ENCODE assay signal across 11 cellular contexts in genomic region chr3:125057186-125057850, GRCh38. TPM values are rescaled to one million over a fixed set of nuclear protein-coding genes. Genes with fewer than 3 reads are reported as not detected.
DNase-seq lines count a peak whose midpoint lies in the region; ATAC-seq and TF ChIP-seq lines count a peak whose summit lies in the region.
"Had no signal": no experiment of that assay in that cellular context is flagged by ENCODE, and none has a peak within 500 bp of the region (broad histone marks: within the 10 kb centered on the region; RNA-seq: fewer than 3 reads in every experiment).

No MANE protein-coding gene starts in this region.

- H3K9me3 ChIP-seq in thoracic aorta, result no peaks in the 10 kb centered on the region
- H3K9me3 ChIP-seq: thyroid gland had no signal

- CTCF ChIA-PET in activated CD4-positive, alpha-beta memory T cell treated with anti-CD3 and anti-CD28 coated beads for 36 hours (lab: Charles Lee), result interaction anchor here (0.9 kb wide), 1 partner anchor 72 kb away, joined by 3 read pairs; no protein-coding TSS in a partner anchor
- CTCF ChIA-PET in activated CD4-positive, alpha-beta memory T cell treated with anti-CD3 and anti-CD28 coated beads, Interleukin-2, amount 10 ng/mL, durations not matched to agents 7 days and 5 days (lab: Charles Lee), result no interaction called here
- CTCF ChIA-PET in WTC11 (lab: Charles Lee), result no interaction called here

- H3K36me3 Mint-ChIP-seq in activated CD4-positive, alpha-beta memory T cell treated with anti-CD3 and anti-CD28 coated beads for 36 hours, result no peaks in the 10 kb centered on the region
- peaks cover 12% of the 10 kb centered on the region for H3K36me3 Mint-ChIP-seq in activated CD4-positive, alpha-beta memory T cell treated with anti-CD3 and anti-CD28 coated beads, Interleukin-2, amount 10 ng/mL, durations not matched to agents 7 days and 5 days (ENCODE audit: low read depth)
- H3K36me3 Mint-ChIP-seq in WTC11 (no peaks in the 10 kb centered on the region), glutamatergic neuron (ENCODE audit: unreplicated experiment) (no peaks in the 10 kb centered on the region)

- H3K4me1 Mint-ChIP-seq in activated CD4-positive, alpha-beta memory T cell treated with anti-CD3 and anti-CD28 coated beads for 36 hours (ENCODE audit: low read depth), result peaks cover 29% of the 10 kb centered on the region
- peaks cover 29% of the 10 kb centered on the region for H3K4me1 Mint-ChIP-seq in activated CD4-positive, alpha-beta memory T cell treated with anti-CD3 and anti-CD28 coated beads, Interleukin-2, amount 10 ng/mL, durations not matched to agents 7 days and 5 days
- H3K4me1 Mint-ChIP-seq in WTC11 (peaks cover 43% of the 10 kb centered on the region), glutamatergic neuron (ENCODE audit: low read depth, unreplicated experiment) (peaks cover 50% of the 10 kb centered on the region)

- intact Hi-C loops in activated CD4-positive, alpha-beta memory T cell treated with anti-CD3 and anti-CD28 coated beads for 36 hours (cut with micrococcal nuclease), result loop anchor here (10.0 kb wide), 2 partner anchors 147 to 177 kb away; no protein-coding TSS in a partner anchor
- intact Hi-C loops in posterior cingulate gyrus (cut with DNase I), result loop anchor here (5.0 to 10.0 kb wide), 3 partner anchors 60 to 317 kb away; partner anchors contain the start of gene ZNF148

- H3K27ac ChIP-seq in thoracic aorta, result peak overlapping the region; percentile 74 to 93

- ATAC-seq in WTC11, result no peak
- no peak for ATAC-seq in thoracic aorta (ENCODE audit: insufficient number of reproducible peaks, low FRiP score, low read depth)
- ATAC-seq in HG03280 (IDR thresholded peaks at IDR 0.05; ENCODE audit: unreplicated experiment), result no peak
- ATAC-seq: activated CD8-positive, alpha-beta T cell treated with anti-CD3 and anti-CD28 coated beads for 36 hours had no signal

- H3K4me1 ChIP-seq in thoracic aorta (ENCODE audit: control insufficient read depth in 1 of 2, low read depth in 2 of 2), result peaks cover 39 to 60% of the 10 kb centered on the region in 2 donors

- peak overlapping the region; percentile 16 for H3K4me3 Mint-ChIP-seq in activated CD4-positive, alpha-beta memory T cell treated with anti-CD3 and anti-CD28 coated beads for 36 hours
- H3K4me3 Mint-ChIP-seq in activated CD4-positive, alpha-beta memory T cell treated with anti-CD3 and anti-CD28 coated beads, Interleukin-2, amount 10 ng/mL, durations not matched to agents 7 days and 5 days, result no peak overlapping the region
- H3K4me3 Mint-ChIP-seq in WTC11 (peak overlapping the region; percentile 61), glutamatergic neuron (ENCODE audit: unreplicated experiment) (peak overlapping the region; percentile 51)

- no peak for DNase-seq in activated CD4-positive, alpha-beta memory T cell treated with anti-CD3 and anti-CD28 coated beads for 36 hours
- DNase-seq in activated CD4-positive, alpha-beta memory T cell treated with anti-CD3 and anti-CD28 coated beads, Interleukin-2, amount 10 ng/mL, durations not matched to agents 7 days and 5 days, result no peak
- no peak for DNase-seq in WTC11 (ENCODE audit: low spot score)
- no peak for DNase-seq in glutamatergic neuron
- no peak for DNase-seq in thoracic aorta (ENCODE audit: low spot score)
- DNase-seq in posterior cingulate gyrus, result no peak
- no peak for DNase-seq in stimulated activated CD4-positive, alpha-beta T cell treated with anti-CD3 and anti-CD28 coated beads, Interleukin-2, amount 100 ng/mL, for 48 hours
- DNase-seq: activated CD8-positive, alpha-beta T cell treated with anti-CD3 and anti-CD28 coated beads for 36 hours; small intestine had no signal

- POLR2A ChIA-PET in activated CD4-positive, alpha-beta memory T cell treated with anti-CD3 and anti-CD28 coated beads for 36 hours (lab: Charles Lee), result interaction anchor here (1.2 kb wide), 1 partner anchor 53 kb away, joined by 3 read pairs; no protein-coding TSS in a partner anchor
- POLR2A ChIA-PET in activated CD4-positive, alpha-beta memory T cell treated with anti-CD3 and anti-CD28 coated beads, Interleukin-2, amount 10 ng/mL, durations not matched to agents 7 days and 5 days (lab: Charles Lee), result interaction anchor here (1.2 to 1.5 kb wide), 2 partner anchors 25 to 317 kb away, joined by 3 read pairs; no protein-coding TSS in a partner anchor
- POLR2A ChIA-PET in WTC11 (lab: Charles Lee), result no interaction called here

- no peaks in the 10 kb centered on the region for H3K27me3 ChIP-seq in thoracic aorta (replicated peaks; ENCODE audit: insufficient read depth)
- H3K27me3 ChIP-seq: thyroid gland had no signal

- H3K27me3 Mint-ChIP-seq in activated CD4-positive, alpha-beta memory T cell treated with anti-CD3 and anti-CD28 coated beads for 36 hours, result peaks cover 13% of the 10 kb centered on the region
- peaks cover 46% of the 10 kb centered on the region for H3K27me3 Mint-ChIP-seq in activated CD4-positive, alpha-beta memory T cell treated with anti-CD3 and anti-CD28 coated beads, Interleukin-2, amount 10 ng/mL, durations not matched to agents 7 days and 5 days
- H3K27me3 Mint-ChIP-seq in WTC11 (ENCODE audit: low read depth) (peaks cover 58% of the 10 kb centered on the region), glutamatergic neuron (ENCODE audit: unreplicated experiment) (peaks cover 3% of the 10 kb centered on the region)

- no peaks in the 10 kb centered on the region for H3K36me3 ChIP-seq in thoracic aorta
- H3K36me3 ChIP-seq: thyroid gland had no signal

- TF ChIP-seq CTCF in WTC11 (IDR thresholded peaks at IDR 0.05) (no peak), glutamatergic neuron (IDR thresholded peaks at IDR 0.05; ENCODE audit: partially characterized antibody, unreplicated experiment) (no peak), thoracic aorta (IDR thresholded peaks at IDR 0.05) (no peak)

- no peaks in the 10 kb centered on the region for H3K9me3 Mint-ChIP-seq in activated CD4-positive, alpha-beta memory T cell treated with anti-CD3 and anti-CD28 coated beads for 36 hours
- no peaks in the 10 kb centered on the region for H3K9me3 Mint-ChIP-seq in activated CD4-positive, alpha-beta memory T cell treated with anti-CD3 and anti-CD28 coated beads, Interleukin-2, amount 10 ng/mL, durations not matched to agents 7 days and 5 days
- no peaks in the 10 kb centered on the region for H3K9me3 Mint-ChIP-seq in WTC11
- H3K9me3 Mint-ChIP-seq in glutamatergic neuron (ENCODE audit: unreplicated experiment), result peaks cover 18% of the 10 kb centered on the region
- H3K9me3 Mint-ChIP-seq: activated CD8-positive, alpha-beta T cell treated with anti-CD3 and anti-CD28 coated beads for 36 hours had no signal

- H3K4me3 ChIP-seq in thoracic aorta, result no peak overlapping the region

- no peak overlapping the region for H3K27ac Mint-ChIP-seq in activated CD4-positive, alpha-beta memory T cell treated with anti-CD3 and anti-CD28 coated beads for 36 hours
- H3K27ac Mint-ChIP-seq in activated CD4-positive, alpha-beta memory T cell treated with anti-CD3 and anti-CD28 coated beads, Interleukin-2, amount 10 ng/mL, durations not matched to agents 7 days and 5 days, result no peak overlapping the region
- H3K27ac Mint-ChIP-seq in WTC11 (no peak overlapping the region), glutamatergic neuron (ENCODE audit: unreplicated experiment) (no peak overlapping the region)
- H3K27ac Mint-ChIP-seq: activated CD8-positive, alpha-beta T cell treated with anti-CD3 and anti-CD28 coated beads for 36 hours had no signal

TF ChIP-seq in WTC11, 78 proteins besides CTCF, POLR2A, EP300 and RAD21 (continues in another document):
- TF ChIP-seq ZNF317 (CRISPR knock-in tag; IDR thresholded peaks at IDR 0.05; ENCODE audit: borderline replicate concordance, low read depth) (no peak), USF2 (CRISPR knock-in tag; IDR thresholded peaks at IDR 0.05) (no peak), ZNF138 (CRISPR knock-in tag; conservative IDR thresholded peaks at IDR 0.05) (no peak), ATF6 (CRISPR knock-in tag; IDR thresholded peaks at IDR 0.05) (no peak)

RNA-seq across cellular contexts. Expression of gene HEG1, which starts 1.5 kb away (rescaled TPM):
- total RNA-seq in activated CD4-positive, alpha-beta memory T cell treated with anti-CD3 and anti-CD28 coated beads for 36 hours, result 1 to 10 TPM; 6.0 to 7.9 TPM
- total RNA-seq in activated CD4-positive, alpha-beta memory T cell treated with anti-CD3 and anti-CD28 coated beads, Interleukin-2, amount 10 ng/mL, durations not matched to agents 7 days and 5 days, result 10 to 100 TPM; 26.7 to 27.7 TPM
- total RNA-seq in WTC11 (2021), result 7.9 to 14.6 TPM (median 8.7 TPM) in 3 replicates
- total RNA-seq in glutamatergic neuron (ENCODE audit: unreplicated experiment), result 32.7 TPM
- total RNA-seq in thoracic aorta, result 100 to 1,000 TPM; 114 to 168 TPM
